In the genomic region with DNA sequence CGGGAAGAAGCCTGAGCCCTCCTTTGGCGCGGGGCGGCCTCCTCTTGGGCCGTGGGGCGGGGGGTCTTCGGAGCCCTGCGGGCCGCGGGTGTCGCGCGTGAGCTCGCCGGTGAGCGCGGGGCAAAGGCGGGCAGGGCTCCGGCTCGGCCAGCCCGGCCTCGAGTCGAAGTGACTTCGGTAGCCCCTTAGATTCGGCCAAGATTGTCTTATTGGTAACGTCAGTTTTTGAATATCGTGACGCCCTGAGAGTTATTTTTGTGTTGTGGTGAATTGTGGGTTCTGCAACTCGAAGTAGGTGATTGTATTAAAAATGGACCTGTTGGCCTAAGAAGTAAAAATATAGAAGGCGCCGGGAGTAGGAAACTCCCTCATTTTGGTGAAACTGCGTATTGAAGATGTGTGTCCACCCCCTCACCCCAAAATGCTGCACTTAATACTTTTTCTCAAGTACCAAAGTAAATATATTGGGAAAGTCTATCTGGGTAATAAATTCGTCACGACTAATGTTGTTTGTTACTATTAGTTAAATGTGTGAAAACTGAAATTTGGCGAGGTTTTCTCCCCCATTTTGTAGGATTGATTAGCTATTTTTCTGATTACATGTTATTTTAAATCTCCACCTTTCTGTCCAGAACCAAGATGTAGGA, we compare ENCODE assay signal across 8 cellular contexts. TPM values are rescaled to one million over a fixed set of nuclear protein-coding genes. Genes with fewer than 3 reads are reported as not detected.
A peak's percentile ranks its signal among the peaks of the same experiment; 100 is the strongest.
DNase-seq lines count a peak whose midpoint lies in the region; ATAC-seq and TF ChIP-seq lines count a peak whose summit lies in the region.

No MANE protein-coding gene starts in this region.

- WGBS in HUES64, result under 1% methylated on average over 32 of the region's 35 CpGs
- 1% methylated on average over 24 of the region's 35 CpGs for WGBS in smooth muscle cell (ENCODE audit: low lambda C conversion rate)

- H3K27ac ChIP-seq in HUES64 (ENCODE audit: low read depth, low read length) (peak overlapping the region; percentile 100), smooth muscle cell (ENCODE audit: low read depth) (peak overlapping the region; percentile 86)

- peak overlapping the region; percentile 99 for H3K4me3 ChIP-seq in AG09309 (ENCODE audit: control insufficient read depth, low read depth, low read length)
- H3K4me3 ChIP-seq in HUES64 (ENCODE audit: low read length), result peak overlapping the region; percentile 93
- H3K4me3 ChIP-seq in adipocyte (ENCODE audit: low read length), result peak overlapping the region; percentile 94
- peak overlapping the region; percentile 99 for H3K4me3 ChIP-seq in iPS-18c (ENCODE audit: insufficient read depth, low read depth, low read length)
- H3K4me3 ChIP-seq in smooth muscle cell, result peak overlapping the region; percentile 74

- H3F3A ChIP-seq in smooth muscle cell (ENCODE audit: low read depth), result no peaks in the 10 kb centered on the region

- H3K4me2 ChIP-seq in smooth muscle cell, result peak overlapping the region; percentile 88

- H3K79me2 ChIP-seq in smooth muscle cell (ENCODE audit: low read depth), result peaks cover 57% of the 10 kb centered on the region

- H4K20me1 ChIP-seq in smooth muscle cell (ENCODE audit: low read depth), result peaks cover 52% of the 10 kb centered on the region

- TF ChIP-seq CTCF in AG09309 (IDR thresholded peaks at IDR 0.05; ENCODE audit: control insufficient read depth, insufficient read depth, low read depth, low read length, missing control alignments) (no peak), smooth muscle cell (IDR thresholded peaks at IDR 0.05; ENCODE audit: borderline replicate concordance, insufficient read depth, poor library complexity, severe bottlenecking) (no peak)

- H3K36me3 ChIP-seq in HUES64 (ENCODE audit: insufficient read depth, low read length), result peaks cover 39% of the 10 kb centered on the region
- H3K36me3 ChIP-seq in adipocyte (ENCODE audit: control insufficient read depth, insufficient read depth, low read length, severe bottlenecking), result peaks cover 22% of the 10 kb centered on the region
- H3K36me3 ChIP-seq in smooth muscle cell (ENCODE audit: low read depth), result peaks cover 3% of the 10 kb centered on the region

- peak; percentile 15 for ATAC-seq in GM18909 (IDR thresholded peaks at IDR 0.05; ENCODE audit: poor library complexity, unreplicated experiment)
- no peak for ATAC-seq in HG02642 (IDR thresholded peaks at IDR 0.05; ENCODE audit: poor library complexity, unreplicated experiment)

- H3K9ac ChIP-seq in HUES64 (ENCODE audit: low read depth, low read length), result peak overlapping the region; percentile 99
- peak overlapping the region; percentile 98 for H3K9ac ChIP-seq in adipocyte (ENCODE audit: low read length)
- H3K9ac ChIP-seq in smooth muscle cell (ENCODE audit: low read depth), result peak overlapping the region; percentile 95

- H3K27me3 ChIP-seq in HUES64 (ENCODE audit: insufficient read depth, low read length), result no peaks in the 10 kb centered on the region
- no peaks in the 10 kb centered on the region for H3K27me3 ChIP-seq in adipocyte (replicated peaks; ENCODE audit: control insufficient read depth, insufficient read depth, low read length)
- H3K27me3 ChIP-seq in smooth muscle cell (ENCODE audit: low read depth), result no peaks in the 10 kb centered on the region

- DNase-seq in AG09309 (ENCODE audit: low read depth), result no peak
- DNase-seq in adipocyte (ENCODE audit: low read depth), result peak; percentile 61
- no peak for DNase-seq in smooth muscle cell (lab: John Stamatoyannopoulos, UW; ENCODE audit: unreplicated experiment)
- DNase-seq in activated gamma-delta T cell treated with Interleukin-2 at 50 U/mL for 16 hours, result no peak

- no peaks in the 10 kb centered on the region for H3K9me3 ChIP-seq in HUES64 (ENCODE audit: insufficient read depth, low read depth, low read length)
- no peaks in the 10 kb centered on the region for H3K9me3 ChIP-seq in adipocyte (ENCODE audit: control insufficient read depth, low read length)
- H3K9me3 ChIP-seq in iPS-18c (ENCODE audit: control insufficient read depth, insufficient read depth, low read length), result no peaks in the 10 kb centered on the region
- no peaks in the 10 kb centered on the region for H3K9me3 ChIP-seq in smooth muscle cell (replicated peaks; ENCODE audit: low read depth)

- H3K4me1 ChIP-seq in HUES64 (ENCODE audit: insufficient read depth, low read length) (peaks cover 19% of the 10 kb centered on the region), adipocyte (ENCODE audit: control insufficient read depth, insufficient read depth, low read length) (peaks cover 31% of the 10 kb centered on the region), smooth muscle cell (ENCODE audit: low read depth) (peaks cover 19% of the 10 kb centered on the region)

- H2AFZ ChIP-seq in smooth muscle cell (ENCODE audit: low read depth), result no peak overlapping the region

RNA-seq across cellular contexts. Expression of a gene that starts 0.7 kb away (rescaled TPM):
- 123 TPM for polyA plus RNA-seq in HUES64 (2013, experiment 1 of 2)
- 132 TPM for polyA plus RNA-seq in HUES64 (2013, experiment 2 of 2)
- 235 and 280 TPM in 2 replicates for total RNA-seq in smooth muscle cell
- polyA plus RNA-seq in smooth muscle cell, result 97.1 and 110 TPM in 2 replicates
